Comparison of ENCODE assay signal across 8 cellular contexts in the genomic region with DNA sequence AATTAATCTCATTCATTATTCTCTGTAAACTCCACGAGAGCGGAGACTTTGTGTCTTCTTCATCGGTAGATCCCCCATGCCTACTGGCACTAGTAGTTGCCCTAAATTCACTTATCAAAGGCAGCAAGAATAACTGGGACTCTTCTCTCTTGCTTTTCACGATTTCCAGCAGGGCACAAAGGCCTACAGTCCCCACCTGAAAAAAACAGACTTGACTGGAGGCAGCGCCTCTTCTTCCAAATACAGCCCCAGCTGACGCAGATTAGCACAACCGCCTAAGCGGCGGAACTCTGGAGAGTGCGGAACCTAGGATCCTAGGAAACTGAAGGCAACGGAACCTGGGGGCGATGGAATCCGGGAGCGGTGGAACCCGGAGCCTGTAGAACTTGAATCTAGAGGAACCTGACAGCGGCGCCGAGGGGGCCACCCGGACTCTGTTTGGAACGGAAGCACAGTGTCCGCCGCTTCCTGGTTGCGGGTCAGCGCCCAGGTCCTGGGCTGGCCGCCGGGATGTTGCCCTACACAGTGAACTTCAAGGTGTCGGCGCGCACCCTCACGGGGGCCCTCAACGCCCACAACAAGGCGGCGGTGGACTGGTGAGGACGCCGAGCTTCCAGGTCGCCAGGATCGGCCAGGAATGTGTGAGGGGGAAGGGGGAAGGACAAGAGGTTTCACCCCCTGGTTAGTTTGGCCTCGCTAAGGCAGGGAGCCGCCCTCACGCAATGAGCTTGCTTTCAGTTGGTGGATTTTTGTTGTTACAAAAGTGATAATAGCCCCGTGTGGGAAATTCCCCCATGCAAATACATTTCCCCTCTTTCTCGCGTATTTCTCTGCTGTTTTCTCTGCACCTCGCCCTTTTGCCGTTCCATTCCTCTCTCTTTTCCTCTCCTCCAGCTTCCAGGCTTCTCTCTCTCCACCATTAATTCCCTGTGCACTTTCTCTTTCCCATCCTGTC. TPM values are rescaled to one million over a fixed set of nuclear protein-coding genes. Genes with fewer than 3 reads are reported as not detected.
DNase-seq lines count a peak whose midpoint lies in the region; ATAC-seq and TF ChIP-seq lines count a peak whose summit lies in the region.

A gene with protein sequence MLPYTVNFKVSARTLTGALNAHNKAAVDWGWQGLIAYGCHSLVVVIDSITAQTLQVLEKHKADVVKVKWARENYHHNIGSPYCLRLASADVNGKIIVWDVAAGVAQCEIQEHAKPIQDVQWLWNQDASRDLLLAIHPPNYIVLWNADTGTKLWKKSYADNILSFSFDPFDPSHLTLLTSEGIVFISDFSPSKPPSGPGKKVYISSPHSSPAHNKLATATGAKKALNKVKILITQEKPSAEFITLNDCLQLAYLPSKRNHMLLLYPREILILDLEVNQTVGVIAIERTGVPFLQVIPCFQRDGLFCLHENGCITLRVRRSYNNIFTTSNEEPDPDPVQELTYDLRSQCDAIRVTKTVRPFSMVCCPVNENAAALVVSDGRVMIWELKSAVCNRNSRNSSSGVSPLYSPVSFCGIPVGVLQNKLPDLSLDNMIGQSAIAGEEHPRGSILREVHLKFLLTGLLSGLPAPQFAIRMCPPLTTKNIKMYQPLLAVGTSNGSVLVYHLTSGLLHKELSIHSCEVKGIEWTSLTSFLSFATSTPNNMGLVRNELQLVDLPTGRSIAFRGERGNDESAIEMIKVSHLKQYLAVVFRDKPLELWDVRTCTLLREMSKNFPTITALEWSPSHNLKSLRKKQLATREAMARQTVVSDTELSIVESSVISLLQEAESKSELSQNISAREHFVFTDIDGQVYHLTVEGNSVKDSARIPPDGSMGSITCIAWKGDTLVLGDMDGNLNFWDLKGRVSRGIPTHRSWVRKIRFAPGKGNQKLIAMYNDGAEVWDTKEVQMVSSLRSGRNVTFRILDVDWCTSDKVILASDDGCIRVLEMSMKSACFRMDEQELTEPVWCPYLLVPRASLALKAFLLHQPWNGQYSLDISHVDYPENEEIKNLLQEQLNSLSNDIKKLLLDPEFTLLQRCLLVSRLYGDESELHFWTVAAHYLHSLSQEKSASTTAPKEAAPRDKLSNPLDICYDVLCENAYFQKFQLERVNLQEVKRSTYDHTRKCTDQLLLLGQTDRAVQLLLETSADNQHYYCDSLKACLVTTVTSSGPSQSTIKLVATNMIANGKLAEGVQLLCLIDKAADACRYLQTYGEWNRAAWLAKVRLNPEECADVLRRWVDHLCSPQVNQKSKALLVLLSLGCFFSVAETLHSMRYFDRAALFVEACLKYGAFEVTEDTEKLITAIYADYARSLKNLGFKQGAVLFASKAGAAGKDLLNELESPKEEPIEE (plus strand): TSS at position 452 of the 955 bp plus-strand sequence. CDS start 59 bp downstream, at position 511.

- H3K27ac Mint-ChIP-seq in T-helper 1 cell treated with Interleukin-12 subunit alpha and Interleukin-12 subunit beta and Interleukin-4 antibody, amounts not matched to agents 30 μg/mL and 1 μg/mL, for 36 hours = peak within 1 kb of the TSS; percentile 94
- H3K27ac Mint-ChIP-seq in progenitor cell of endocrine pancreas = peak within 1 kb of the TSS; percentile 87

- peaks cover 34% of the 10 kb centered on the region for H3K36me3 Mint-ChIP-seq in T-helper 1 cell treated with Interleukin-12 subunit alpha and Interleukin-12 subunit beta and Interleukin-4 antibody, amounts not matched to agents 30 μg/mL and 1 μg/mL, for 36 hours (ENCODE audit: low read depth)
- peaks cover 23% of the 10 kb centered on the region for H3K36me3 Mint-ChIP-seq in progenitor cell of endocrine pancreas (ENCODE audit: insufficient read depth)

- no peaks in the 10 kb centered on the region for H3K27me3 ChIP-seq in left ventricle myocardium inferior (ENCODE audit: low read depth)
- no peaks in the 10 kb centered on the region for H3K27me3 ChIP-seq in upper lobe of right lung

- intact Hi-C loops in left ventricle myocardium inferior (cut with micrococcal nuclease) (no loop called here), upper lobe of right lung (cut with DNase I) (no loop called here)

- peaks cover 25% of the 10 kb centered on the region for H3K4me1 Mint-ChIP-seq in T-helper 1 cell treated with Interleukin-12 subunit alpha and Interleukin-12 subunit beta and Interleukin-4 antibody, amounts not matched to agents 30 μg/mL and 1 μg/mL, for 36 hours (ENCODE audit: low read depth)
- peaks cover 21% of the 10 kb centered on the region for H3K4me1 Mint-ChIP-seq in progenitor cell of endocrine pancreas (ENCODE audit: low read depth)

- TF ChIP-seq CTCF in left ventricle myocardium inferior (IDR thresholded peaks at IDR 0.05; ENCODE audit: borderline replicate concordance) (no peak), progenitor cell of endocrine pancreas (IDR thresholded peaks at IDR 0.05; ENCODE audit: unreplicated experiment) (no peak), upper lobe of right lung (IDR thresholded peaks at IDR 0.05) (no peak)

- H3K36me3 ChIP-seq in left ventricle myocardium inferior = peaks cover 35% of the 10 kb centered on the region
- no peaks in the 10 kb centered on the region for H3K36me3 ChIP-seq in upper lobe of right lung

- peaks cover 35% of the 10 kb centered on the region for H3K4me1 ChIP-seq in left ventricle myocardium inferior
- peaks cover 16% of the 10 kb centered on the region for H3K4me1 ChIP-seq in upper lobe of right lung

- H3K4me3 ChIP-seq in left ventricle myocardium inferior = peak within 1 kb of the TSS; percentile 81
- H3K4me3 ChIP-seq in upper lobe of right lung = peak within 1 kb of the TSS; percentile 90

- TF ChIP-seq POLR2A in GM15510 (IDR thresholded peaks at IDR 0.05; ENCODE audit: borderline replicate concordance, extremely low read depth, insufficient read length) = peak; percentile 90

- no peaks in the 10 kb centered on the region for H3K9me3 Mint-ChIP-seq in T-helper 1 cell treated with Interleukin-12 subunit alpha and Interleukin-12 subunit beta and Interleukin-4 antibody, amounts not matched to agents 30 μg/mL and 1 μg/mL, for 36 hours
- H3K9me3 Mint-ChIP-seq in progenitor cell of endocrine pancreas (ENCODE audit: low read depth) = peaks cover 6% of the 10 kb centered on the region

- DNase-seq in NCI-H1436 treated with DMSO at 0.1 percent for 48 hours (lab: John Stamatoyannopoulos, UW) (peak; percentile 51), amygdala (lab: John Stamatoyannopoulos, UW) (peak; percentile 39 to 95 (median 84)), left ventricle myocardium inferior (peak; percentile 89), progenitor cell of endocrine pancreas (ENCODE audit: low spot score, unreplicated experiment) (peak; percentile 65), upper lobe of right lung (peak; percentile 95)

- ATAC-seq in HG02852 (IDR thresholded peaks at IDR 0.05; ENCODE audit: unreplicated experiment) (peak; percentile 96), upper lobe of right lung (peak; percentile 100)

- peak within 1 kb of the TSS; percentile 87 for H3K27ac ChIP-seq in left ventricle myocardium inferior (replicated peaks)
- H3K27ac ChIP-seq in upper lobe of right lung = peak within 1 kb of the TSS; percentile 92

- no peaks in the 10 kb centered on the region for H3K27me3 Mint-ChIP-seq in T-helper 1 cell treated with Interleukin-12 subunit alpha and Interleukin-12 subunit beta and Interleukin-4 antibody, amounts not matched to agents 30 μg/mL and 1 μg/mL, for 36 hours (ENCODE audit: low read depth)
- no peaks in the 10 kb centered on the region for H3K27me3 Mint-ChIP-seq in progenitor cell of endocrine pancreas

- H3K9me3 ChIP-seq in left ventricle myocardium inferior (replicated peaks) = peaks cover 11% of the 10 kb centered on the region
- H3K9me3 ChIP-seq in upper lobe of right lung = no peaks in the 10 kb centered on the region

- H3K4me3 Mint-ChIP-seq in T-helper 1 cell treated with Interleukin-12 subunit alpha and Interleukin-12 subunit beta and Interleukin-4 antibody, amounts not matched to agents 30 μg/mL and 1 μg/mL, for 36 hours = peak within 1 kb of the TSS; percentile 98
- H3K4me3 Mint-ChIP-seq in progenitor cell of endocrine pancreas (ENCODE audit: low read depth) = peak within 1 kb of the TSS; percentile 91

RNA-seq across cellular contexts. Expression of the gene that starts here (rescaled TPM):
- total RNA-seq in left ventricle myocardium inferior (11.2 TPM), progenitor cell of endocrine pancreas (66.1 and 71.8 TPM in 2 replicates), upper lobe of right lung (46.0 TPM)

Comparison
In these comparisons a context has a peak if more than half of its experiments do, and no peak if none do; other contexts are left out.
1. Peak in every context shown above with its lines: DNase-seq, ATAC-seq, H3K4me3 ChIP-seq and H3K27ac ChIP-seq.